In genomic region chr1:35284852-35285251, GRCh38 we compare ENCODE assay signal across 20 cellular contexts. TPM values are rescaled to one million over a fixed set of nuclear protein-coding genes. Genes with fewer than 3 reads are reported as not detected.
DNase-seq lines count a peak whose midpoint lies in the region; ATAC-seq, FAIRE-seq and TF ChIP-seq lines count a peak whose summit lies in the region.
"Had no signal": no experiment of that assay in that cellular context is flagged by ENCODE, and none has a peak within 500 bp of the region (broad histone marks: within the 10 kb centered on the region; RNA-seq: fewer than 3 reads in every experiment).

No MANE protein-coding gene starts in this region.

- no TSS peak for BruUV-seq in HepG2 (replicated peaks; lab: Mats Ljungman, UMichigan)

- H3K4me2 ChIP-seq in GM23338, result no peak overlapping the region
- no peak overlapping the region for H3K4me2 ChIP-seq in HepG2 (ENCODE audit: low read depth, low read length)
- H3K4me2 ChIP-seq: BLaER1 had no signal

- H3F3A ChIP-seq in GM23338 (replicated peaks; ENCODE audit: low read depth), result no peaks in the 10 kb centered on the region

- intact Hi-C loops in HepG2 (cut with micrococcal nuclease; ENCODE audit: unreplicated experiment), result no loop called here

- H3K4me3 ChIP-seq in GM23338 (no peak overlapping the region), HepG2 (replicated peaks in 1 of 3; ENCODE audit: insufficient read depth in 1 of 3, low read depth in 2 of 3, low read length in 3 of 3) (no peak overlapping the region)
- H3K4me3 ChIP-seq: BLaER1, HAP-1 had no signal

- H3K9me3 Mint-ChIP-seq in activated T-cell treated with anti-CD3 and anti-CD28 coated beads, Interleukin-2, amount 50 U/mL, for 72 hours, result peaks cover 0 to 13% of the 10 kb centered on the region in 2 donors
- H3K9me3 Mint-ChIP-seq in activated T-cell treated with anti-CD3 and anti-CD28 coated beads, Interleukin-2, amount 50 U/mL, for 4 hours, result no peaks in the 10 kb centered on the region
- peaks cover 7% of the 10 kb centered on the region for H3K9me3 Mint-ChIP-seq in GM23338
- H3K9me3 Mint-ChIP-seq in stimulated activated naive B cell treated with anti-CD40 and anti-IgM and Interleukin-4, amounts not matched to agents 10 μg/mL and 1 μg/mL and 100 μg/mL, for 72 hours, result peaks cover 9 to 14% of the 10 kb centered on the region in 2 donors
- H3K9me3 Mint-ChIP-seq: HFFc6, IgD-negative memory B cell had no signal

- peak overlapping the region; percentile 56 for H3K27ac Mint-ChIP-seq in activated T-cell treated with anti-CD3 and anti-CD28 coated beads, Interleukin-2, amount 50 U/mL, for 72 hours
- no peak overlapping the region for H3K27ac Mint-ChIP-seq in GM23338
- peak overlapping the region; percentile 63 for H3K27ac Mint-ChIP-seq in T-helper 17 cell
- H3K27ac Mint-ChIP-seq in stimulated activated naive B cell treated with anti-CD40 and anti-IgM and Interleukin-4, amounts not matched to agents 10 μg/mL and 1 μg/mL and 100 μg/mL, for 72 hours, result peak overlapping the region; percentile 26
- H3K27ac Mint-ChIP-seq: HFFc6 had no signal

- no peak for ATAC-seq in activated T-cell treated with anti-CD3 and anti-CD28 coated beads, Interleukin-2, amount 50 U/mL, for 72 hours (replicated peaks in 1 of 2)
- ATAC-seq in activated T-cell treated with anti-CD3 and anti-CD28 coated beads, Interleukin-2, amount 50 U/mL, for 4 hours, result no peak
- ATAC-seq in GM23338 (no peak), T-helper 17 cell (no peak), GM21619 (IDR thresholded peaks at IDR 0.05; ENCODE audit: unreplicated experiment) (no peak), HepG2 (no peak)
- ATAC-seq in stimulated activated naive B cell treated with anti-CD40 and anti-IgM and Interleukin-4, amounts not matched to agents 10 μg/mL and 1 μg/mL and 100 μg/mL, for 72 hours (replicated peaks), result no peak

- H3K36me3 Mint-ChIP-seq in activated T-cell treated with anti-CD3 and anti-CD28 coated beads, Interleukin-2, amount 50 U/mL, for 72 hours (ENCODE audit: insufficient read depth in 2 of 2), result peaks cover 15 to 24% of the 10 kb centered on the region in 2 donors
- peaks cover 17% of the 10 kb centered on the region for H3K36me3 Mint-ChIP-seq in activated T-cell treated with anti-CD3 and anti-CD28 coated beads, Interleukin-2, amount 50 U/mL, for 4 hours (ENCODE audit: insufficient read depth)
- H3K36me3 Mint-ChIP-seq in GM23338 (ENCODE audit: low read depth) (peaks cover 35% of the 10 kb centered on the region), T-helper 17 cell (ENCODE audit: low read depth) (peaks cover 6% of the 10 kb centered on the region)
- H3K36me3 Mint-ChIP-seq in stimulated activated naive B cell treated with anti-CD40 and anti-IgM and Interleukin-4, amounts not matched to agents 10 μg/mL and 1 μg/mL and 100 μg/mL, for 72 hours, result peaks cover 34 to 48% of the 10 kb centered on the region in 2 donors

- H4K20me1 ChIP-seq in GM23338 (replicated peaks; ENCODE audit: insufficient read depth) (peaks cover 13% of the 10 kb centered on the region), HepG2 (ENCODE audit: insufficient read depth, low read length) (no peaks in the 10 kb centered on the region)

- no peaks in the 10 kb centered on the region for H3K27me3 Mint-ChIP-seq in activated T-cell treated with anti-CD3 and anti-CD28 coated beads, Interleukin-2, amount 50 U/mL, for 72 hours (ENCODE audit: low read depth)
- no peaks in the 10 kb centered on the region for H3K27me3 Mint-ChIP-seq in activated T-cell treated with anti-CD3 and anti-CD28 coated beads, Interleukin-2, amount 50 U/mL, for 4 hours (ENCODE audit: low read depth)
- H3K27me3 Mint-ChIP-seq in GM23338 (ENCODE audit: insufficient read depth, low read depth, poor library complexity) (no peaks in the 10 kb centered on the region), T-helper 17 cell (no peaks in the 10 kb centered on the region)
- no peaks in the 10 kb centered on the region for H3K27me3 Mint-ChIP-seq in stimulated activated naive B cell treated with anti-CD40 and anti-IgM and Interleukin-4, amounts not matched to agents 10 μg/mL and 1 μg/mL and 100 μg/mL, for 72 hours
- H3K27me3 Mint-ChIP-seq: CD4-positive, CD25-positive, alpha-beta regulatory T cell; IgD-negative memory B cell had no signal

- CTCF ChIA-PET in HepG2 (lab: Yijun Ruan, JAX; ENCODE audit: low intra/inter-chr PET ratio, low total read pairs), result no interaction called here

- H3K4me1 ChIP-seq in GM23338 (ENCODE audit: insufficient read depth) (no peaks in the 10 kb centered on the region), HepG2 (ENCODE audit: insufficient read depth, low read length) (peaks cover 13% of the 10 kb centered on the region)
- H3K4me1 ChIP-seq: BLaER1, HAP-1 had no signal

- no peaks in the 10 kb centered on the region for H3K36me3 ChIP-seq in GM23338 (ENCODE audit: insufficient read depth)
- H3K36me3 ChIP-seq in HepG2 (replicated peaks in 1 of 2; ENCODE audit: control insufficient read depth in 1 of 2, insufficient read depth in 2 of 2, low read length in 2 of 2), result peaks cover 4% of the 10 kb centered on the region in 2 experiments; a peak in 4 of 5 replicates

- H3K9me2 ChIP-seq in GM23338 (ENCODE audit: insufficient read depth), result no peaks in the 10 kb centered on the region

- no peak for TF ChIP-seq RAD21 in HepG2 (CRISPR knock-in tag; IDR thresholded peaks at IDR 0.05)

- 0 out of 2 replicates have a peak overlapping the region, but pooled peaks have one; percentile 37 for H3K27ac ChIP-seq in GM23338 (ENCODE audit: low read depth)
- H3K27ac ChIP-seq in HepG2 (ENCODE audit: extremely low read length, insufficient read depth, low read length), result no peak overlapping the region
- H3K27ac ChIP-seq: BLaER1 had no signal

- H3K4me1 Mint-ChIP-seq in activated T-cell treated with anti-CD3 and anti-CD28 coated beads, Interleukin-2, amount 50 U/mL, for 72 hours (ENCODE audit: low read depth), result peaks cover 41% of the 10 kb centered on the region
- peaks cover 41% of the 10 kb centered on the region for H3K4me1 Mint-ChIP-seq in activated T-cell treated with anti-CD3 and anti-CD28 coated beads, Interleukin-2, amount 50 U/mL, for 4 hours (ENCODE audit: low read depth)
- H3K4me1 Mint-ChIP-seq in GM23338, result no peaks in the 10 kb centered on the region
- peaks cover 31% of the 10 kb centered on the region for H3K4me1 Mint-ChIP-seq in T-helper 17 cell
- H3K4me1 Mint-ChIP-seq in stimulated activated naive B cell treated with anti-CD40 and anti-IgM and Interleukin-4, amounts not matched to agents 10 μg/mL and 1 μg/mL and 100 μg/mL, for 72 hours, result peaks cover 13 to 19% of the 10 kb centered on the region in 2 donors

- DNase-seq in activated T-cell treated with anti-CD3 and anti-CD28 coated beads, Interleukin-2, amount 50 U/mL, for 72 hours, result no peak
- no peak for DNase-seq in activated T-cell treated with anti-CD3 and anti-CD28 coated beads, Interleukin-2, amount 50 U/mL, for 4 hours
- DNase-seq in GM23338 (ENCODE audit: low spot score), result no peak
- DNase-seq in T-helper 17 cell, result no peak
- no peak for DNase-seq in stimulated activated naive B cell treated with anti-CD40 and anti-IgM and Interleukin-4, amounts not matched to agents 10 μg/mL and 1 μg/mL and 100 μg/mL, for 72 hours
- DNase-seq in HepG2 (ENCODE audit: low spot score), result no peak
- DNase-seq: 8988T; AML-193; CD4-positive, CD25-positive, alpha-beta regulatory T cell; DMS153; DMS79 treated with DMSO at 0.1 percent for 48 hours; EL; GOT3; HFFc6 had no signal

- TF ChIP-seq EP300 in HepG2 (IDR thresholded peaks at IDR 0.05; ENCODE audit: low read depth in 2 of 2, low read length in 2 of 2), result no peak
- no peak for TF ChIP-seq EP300 in HepG2 (CRISPR knock-in tag; IDR thresholded peaks at IDR 0.05; ENCODE audit: borderline replicate concordance)

- 96% methylated on average over 3 of the region's 3 CpGs for whole genome bisulfite sequencing in HepG2 (ENCODE audit: low lambda C conversion rate)

- H3K4me3 Mint-ChIP-seq in activated T-cell treated with anti-CD3 and anti-CD28 coated beads, Interleukin-2, amount 50 U/mL, for 72 hours, result no peak overlapping the region
- no peak overlapping the region for H3K4me3 Mint-ChIP-seq in activated T-cell treated with anti-CD3 and anti-CD28 coated beads, Interleukin-2, amount 50 U/mL, for 4 hours
- H3K4me3 Mint-ChIP-seq in GM23338 (no peak overlapping the region), T-helper 17 cell (no peak overlapping the region)
- H3K4me3 Mint-ChIP-seq in stimulated activated naive B cell treated with anti-CD40 and anti-IgM and Interleukin-4, amounts not matched to agents 10 μg/mL and 1 μg/mL and 100 μg/mL, for 72 hours, result no peak overlapping the region
- H3K4me3 Mint-ChIP-seq: CD4-positive, CD25-positive, alpha-beta regulatory T cell; HFFc6 had no signal

- no peak overlapping the region for H2AFZ ChIP-seq in GM23338
- no peak overlapping the region for H2AFZ ChIP-seq in HepG2 (ENCODE audit: low read length)

- peaks cover 99% of the 10 kb centered on the region for H3K79me2 ChIP-seq in GM23338 (replicated peaks; ENCODE audit: insufficient read depth)
- H3K79me2 ChIP-seq in HepG2 (ENCODE audit: insufficient read depth, low read length), result peaks cover 31% of the 10 kb centered on the region

- POLR2A ChIA-PET in HepG2 (lab: Yijun Ruan, JAX), result no interaction called here

- no peaks in the 10 kb centered on the region for H3K27me3 ChIP-seq in GM23338 (ENCODE audit: insufficient read depth)
- no peaks in the 10 kb centered on the region for H3K27me3 ChIP-seq in HepG2 (ENCODE audit: control insufficient read depth in 1 of 2, insufficient read depth in 2 of 2, low read length in 2 of 2)
- H3K27me3 ChIP-seq: BLaER1 had no signal

- no peaks in the 10 kb centered on the region for H3K9me3 ChIP-seq in T-helper 17 cell (ENCODE audit: control insufficient read depth, low read length, poor library complexity, severe bottlenecking)
- peaks cover 8% of the 10 kb centered on the region for H3K9me3 ChIP-seq in HepG2 (ENCODE audit: low read length)

- TF ChIP-seq CTCF in GM23338 (conservative IDR thresholded peaks at IDR 0.05; ENCODE audit: low read depth in 2 of 2) (no peak), HepG2 (CRISPR knock-in tag; IDR thresholded peaks at IDR 0.05) (no peak)

- H3K9ac ChIP-seq in HepG2 (ENCODE audit: insufficient read depth, low read depth, low read length), result no peak overlapping the region
- H3K9ac ChIP-seq: BLaER1 had no signal

- no peak for TF ChIP-seq POLR2A in HepG2 (IDR thresholded peaks at IDR 0.05; ENCODE audit: insufficient read depth in 1 of 2, low read depth in 2 of 2, low read length in 2 of 2)

- FAIRE-seq in HepG2 (lab: Jason Lieb, UNC), result no peak
- FAIRE-seq: G401.6, GM12891 had no signal

- in situ Hi-C loops in HepG2 (cut with HindIII; ENCODE audit: extremely low pct_ligation_motif_present, low pct_unique_long_range_greater_than_20kb), result loop anchor here (10.0 kb wide), 2 partner anchors 60 to 90 kb away; partner anchors contain the start of gene SFPQ

RNA-seq across cellular contexts. Expression of gene ZMYM4, which starts 16.3 kb away (rescaled TPM):
- 10 to 100 TPM; 37.5 to 54.7 TPM for total RNA-seq in activated T-cell treated with anti-CD3 and anti-CD28 coated beads, Interleukin-2, amount 50 U/mL, for 72 hours
- 10 to 100 TPM; 24.2 to 28.9 (median 26.0) TPM for total RNA-seq in activated T-cell treated with anti-CD3 and anti-CD28 coated beads, Interleukin-2, amount 50 U/mL, for 4 hours
- 44.9 and 65.4 TPM in 2 replicates for total RNA-seq in GM23338 (2014; rRNA removed; shearing (Covaris generic))
- polyA plus RNA-seq in GM23338 (2016; fragmentation: Nextera tagmentation; extraction: Ambion mirVana) (62.1 and 68.5 TPM in 2 replicates), HepG2 (2011; rRNA removed) (12.3 and 13.9 TPM in 2 replicates)
- total RNA-seq in T-helper 17 cell (10 to 100 TPM; 32.0 to 37.3 TPM), HepG2 (2016; rRNA removed; fragmentation: Illumina TruSeq; extraction: Trizol) (37.6 and 51.6 TPM in 2 replicates)
- 22.6 and 26.8 TPM in 2 replicates for total RNA-seq in HepG2 (2016; cell fraction: cytosol; rRNA removed; fragmentation: Illumina TruSeq; extraction: Trizol; ENCODE audit: low read depth)
- total RNA-seq in HepG2 (2016; cell fraction: insoluble cytoplasmic fraction; rRNA removed; fragmentation: Illumina TruSeq; extraction: Trizol), result 33.4 and 48.1 TPM in 2 replicates
- total RNA-seq in HepG2 (2016; cell fraction: membrane; rRNA removed; fragmentation: Illumina TruSeq; extraction: Trizol), result 30.0 and 34.8 TPM in 2 replicates
- 45.4 and 47.7 TPM in 2 replicates for total RNA-seq in HepG2 (2016; cell fraction: nucleus; rRNA removed; fragmentation: Illumina TruSeq; extraction: Trizol)
- polyA plus RNA-seq in HepG2 (2011; cell fraction: cytosol; rRNA removed), result 6.8 and 9.2 TPM in 2 replicates
- 11.1 and 11.2 TPM in 2 replicates for polyA plus RNA-seq in HepG2 (2011; cell fraction: nucleus; rRNA removed)
- polyA plus RNA-seq in HepG2 (2012), result 14.5 and 14.8 TPM in 2 replicates
- 1.1 and 1.5 TPM in 2 replicates for polyA plus RNA-seq in HepG2 (2016; cell fraction: cytosol; fragmentation: Illumina TruSeq; extraction: Trizol; ENCODE audit: low read depth)
- 32.0 and 37.5 TPM in 2 replicates for polyA plus RNA-seq in HepG2 (2016; cell fraction: insoluble cytoplasmic fraction; fragmentation: Illumina TruSeq; extraction: Trizol; ENCODE audit: low read depth)
- polyA plus RNA-seq in HepG2 (2016; cell fraction: membrane; fragmentation: Illumina TruSeq; extraction: Trizol; ENCODE audit: low read depth), result 5.4 and 7.4 TPM in 2 replicates
- polyA plus RNA-seq in HepG2 (2016; cell fraction: nucleus; fragmentation: Illumina TruSeq; extraction: Trizol; ENCODE audit: insufficient read depth, low read depth), result 29.1 and 31.0 TPM in 2 replicates
- 19.0 and 28.5 TPM in 2 replicates for polyA minus RNA-seq in HepG2 (2011; rRNA and poly(A)+ RNA removed; ENCODE audit: low replicate concordance)
- polyA minus RNA-seq in HepG2 (2011; cell fraction: cytosol; rRNA and poly(A)+ RNA removed), result 26.1 and 31.7 TPM in 2 replicates
- polyA minus RNA-seq in HepG2 (2011; cell fraction: nucleus; rRNA and poly(A)+ RNA removed), result 54.6 and 57.8 TPM in 2 replicates
